In the genomic region with DNA sequence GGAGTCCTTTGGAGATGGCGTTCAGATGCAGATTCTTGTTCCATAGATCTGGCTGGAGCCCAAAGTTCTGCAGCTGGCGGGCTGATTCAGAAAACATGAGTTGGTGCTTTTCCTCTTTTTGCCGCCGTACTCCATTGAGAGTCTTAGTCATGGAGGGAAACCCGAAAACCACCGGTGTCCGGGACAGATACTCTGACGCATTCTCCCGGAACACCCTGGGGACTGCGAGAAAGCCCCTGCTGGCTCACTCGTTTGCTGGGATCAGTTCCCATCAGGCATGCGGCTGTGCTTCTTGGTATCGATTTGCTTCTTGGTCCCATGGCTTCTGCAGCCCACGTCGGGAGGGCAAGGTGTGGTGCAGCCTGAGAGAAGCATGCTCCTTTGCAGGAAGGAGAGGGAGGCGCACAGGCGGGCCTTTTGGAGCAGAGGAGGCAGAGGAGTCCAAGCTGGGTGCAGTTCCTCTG, we compare ENCODE assay signal across 9 cellular contexts. TPM values are rescaled to one million over a fixed set of nuclear protein-coding genes. Genes with fewer than 3 reads are reported as not detected.
A peak's percentile ranks its signal among the peaks of the same experiment; 100 is the strongest.
DNase-seq lines count a peak whose midpoint lies in the region; ATAC-seq and TF ChIP-seq lines count a peak whose summit lies in the region.
"Had no signal": no experiment of that assay in that cellular context is flagged by ENCODE, and none has a peak within 500 bp of the region (broad histone marks: within the 10 kb centered on the region; RNA-seq: fewer than 3 reads in every experiment).

No MANE protein-coding gene starts in this region.

- H3K4me3 Mint-ChIP-seq in activated CD4-positive, alpha-beta T cell treated with anti-CD3 and anti-CD28 coated beads, Interleukin-2, amount 10 ng/mL, durations not matched to agents 7 days and 5 days, result peak overlapping the region; percentile 34
- H3K4me3 Mint-ChIP-seq in osteocyte (ENCODE audit: unreplicated experiment) (no peak overlapping the region), Caco-2 (ENCODE audit: unreplicated experiment) (no peak overlapping the region)

- 31 to 43% (median 37%) methylated on average over 15 to 17 of the region's 17 CpGs for WGBS in heart left ventricle, 4 donors

- H3K9me3 ChIP-seq in heart left ventricle, result no peaks in the 10 kb centered on the region
- H3K9me3 ChIP-seq in Caco-2, result no peaks in the 10 kb centered on the region

- H3K27ac ChIP-seq in heart left ventricle, result peak overlapping the region in 9 of 12 donors; percentile 47 to 91 (median 62)

- BruUV-seq in Caco-2 (replicated peaks; lab: Mats Ljungman, UMichigan), result no TSS peak

- peak; percentile 60 to 89 (median 77) for ATAC-seq in heart left ventricle
- ATAC-seq in HG03135 (IDR thresholded peaks at IDR 0.05; ENCODE audit: unreplicated experiment), result no peak
- ATAC-seq: Panc1 had no signal

- H3K36me3 ChIP-seq in heart left ventricle (peaks cover 0 to 6% (median 3%) of the 10 kb centered on the region in 9 donors), Caco-2 (ENCODE audit: control insufficient read depth, insufficient read depth, low read length) (no peaks in the 10 kb centered on the region; the same call in 1 of the 2 replicates)

- H3K27me3 ChIP-seq in heart left ventricle, result no peaks in the 10 kb centered on the region
- H3K27me3 ChIP-seq in Caco-2 (replicated peaks; ENCODE audit: control insufficient read depth, insufficient read depth, low read length), result no peaks in the 10 kb centered on the region

- POLR2A ChIA-PET in activated CD4-positive, alpha-beta T cell treated with anti-CD3 and anti-CD28 coated beads, Interleukin-2, amount 10 ng/mL, durations not matched to agents 7 days and 5 days (lab: Charles Lee), result no interaction called here
- POLR2A ChIA-PET in Caco-2 (lab: Charles Lee), result no interaction called here

- DNase-seq in HCEC 1CT (peak; percentile 96), heart left ventricle (peak; percentile 70 to 84 (median 81)), osteocyte (ENCODE audit: extremely low spot score, unreplicated experiment) (no peak), Caco-2 (no peak), NOMO-1 (lab: John Stamatoyannopoulos, UW; ENCODE audit: unreplicated experiment in 2 of 2) (no peak)
- no peak for DNase-seq in activated CD4-positive, alpha-beta T cell treated with anti-CD3 and anti-CD28 coated beads, Interleukin-2, amount 10 ng/mL, durations not matched to agents 7 days and 5 days
- peak; percentile 4 for DNase-seq in stimulated activated CD4-positive, alpha-beta T cell treated with anti-CD3 and anti-CD28 coated beads, Interleukin-2, amount 100 ng/mL, for 4 hours (ENCODE audit: low read depth)

- H3K4me1 Mint-ChIP-seq in activated CD4-positive, alpha-beta T cell treated with anti-CD3 and anti-CD28 coated beads, Interleukin-2, amount 10 ng/mL, durations not matched to agents 7 days and 5 days, result peaks cover 90% of the 10 kb centered on the region
- H3K4me1 Mint-ChIP-seq in osteocyte (ENCODE audit: unreplicated experiment), result peaks cover 15% of the 10 kb centered on the region
- H3K4me1 Mint-ChIP-seq in Caco-2 (ENCODE audit: low read depth, unreplicated experiment), result peaks cover 38% of the 10 kb centered on the region

- H3K9me3 Mint-ChIP-seq in activated CD4-positive, alpha-beta T cell treated with anti-CD3 and anti-CD28 coated beads, Interleukin-2, amount 10 ng/mL, durations not matched to agents 7 days and 5 days, result no peaks in the 10 kb centered on the region
- no peaks in the 10 kb centered on the region for H3K9me3 Mint-ChIP-seq in osteocyte (ENCODE audit: unreplicated experiment)
- H3K9me3 Mint-ChIP-seq in Caco-2 (ENCODE audit: unreplicated experiment), result no peaks in the 10 kb centered on the region

- no peaks in the 10 kb centered on the region for H3K27me3 Mint-ChIP-seq in activated CD4-positive, alpha-beta T cell treated with anti-CD3 and anti-CD28 coated beads, Interleukin-2, amount 10 ng/mL, durations not matched to agents 7 days and 5 days
- no peaks in the 10 kb centered on the region for H3K27me3 Mint-ChIP-seq in osteocyte (ENCODE audit: unreplicated experiment)
- no peaks in the 10 kb centered on the region for H3K27me3 Mint-ChIP-seq in Caco-2 (ENCODE audit: insufficient read depth, unreplicated experiment)

- peaks cover 36% of the 10 kb centered on the region for H3K36me3 Mint-ChIP-seq in activated CD4-positive, alpha-beta T cell treated with anti-CD3 and anti-CD28 coated beads, Interleukin-2, amount 10 ng/mL, durations not matched to agents 7 days and 5 days (ENCODE audit: low read depth)
- H3K36me3 Mint-ChIP-seq in osteocyte (ENCODE audit: unreplicated experiment) (no peaks in the 10 kb centered on the region), Caco-2 (ENCODE audit: insufficient read depth, unreplicated experiment) (peaks cover 43% of the 10 kb centered on the region)

- intact Hi-C loops in heart left ventricle (cut with DNase I) (no loop called here), Caco-2 (cut with micrococcal nuclease; ENCODE audit: unreplicated experiment) (no loop called here)

- no peak for TF ChIP-seq POLR2A in heart left ventricle (IDR thresholded peaks at IDR 0.05)

- H3K4me1 ChIP-seq in heart left ventricle, result peaks cover 4 to 89% (median 36%) of the 10 kb centered on the region in 12 donors
- H3K4me1 ChIP-seq in Caco-2, result peaks cover 17% of the 10 kb centered on the region

- TF ChIP-seq CTCF in heart left ventricle (IDR thresholded peaks at IDR 0.05) (no peak), osteocyte (IDR thresholded peaks at IDR 0.05) (no peak), Caco-2 (IDR thresholded peaks at IDR 0.05; ENCODE audit: insufficient read depth in 1 of 2, low read depth in 1 of 2, low read length in 1 of 2, severe bottlenecking in 1 of 2, unreplicated experiment in 1 of 2) (no peak)

- H3K4me3 ChIP-seq in heart left ventricle (peak overlapping the region in 6 of 12 donors; percentile 6 to 27 (median 8)), Caco-2 (ENCODE audit: low read depth, low read length) (no peak overlapping the region)

- peak overlapping the region; percentile 83 for H3K27ac Mint-ChIP-seq in activated CD4-positive, alpha-beta T cell treated with anti-CD3 and anti-CD28 coated beads, Interleukin-2, amount 10 ng/mL, durations not matched to agents 7 days and 5 days
- no peak overlapping the region for H3K27ac Mint-ChIP-seq in osteocyte (ENCODE audit: unreplicated experiment)
- H3K27ac Mint-ChIP-seq in Caco-2 (ENCODE audit: unreplicated experiment), result no peak overlapping the region

- CTCF ChIA-PET in activated CD4-positive, alpha-beta T cell treated with anti-CD3 and anti-CD28 coated beads, Interleukin-2, amount 10 ng/mL, durations not matched to agents 7 days and 5 days (lab: Charles Lee), result interaction anchor here (1.7 to 3.1 kb wide), 8 partner anchors 9 to 238 kb away, joined by 4 to 29 read pairs (median 13); partner anchors contain the start of gene PFKFB3
- CTCF ChIA-PET in Caco-2 (lab: Charles Lee), result no interaction called here

RNA-seq across cellular contexts. Expression of gene PFKFB3, which starts 30.8 kb away (rescaled TPM):
- total RNA-seq in activated CD4-positive, alpha-beta T cell treated with anti-CD3 and anti-CD28 coated beads, Interleukin-2, amount 10 ng/mL, durations not matched to agents 7 days and 5 days, result 10 to 100 TPM; 77.1 to 82.2 TPM
- 10 to 100 TPM in 7 of 9 donors, 1 to 10 TPM in 2; 8.4 to 53.1 (median 15.1) TPM for total RNA-seq in heart left ventricle
- 10 to 100 TPM in 1 of 2 donors, 1 to 10 TPM in 1; 6.2 to 11.9 TPM for polyA plus RNA-seq in heart left ventricle
- total RNA-seq in osteocyte, result 34.2 and 37.9 TPM in 2 replicates
- total RNA-seq in Caco-2 (2022), result 33.0 and 35.4 TPM in 2 replicates

Comparison
In these comparisons a context has a peak if more than half of its experiments do, and no peak if none do; other contexts are left out.
1. DNase-seq: peak in HCEC 1CT (single experiment), heart left ventricle (5 of 5) and stimulated activated CD4-positive, alpha-beta T cell treated with anti-CD3 and anti-CD28 coated beads, Interleukin-2, amount 100 ng/mL, for 4 hours (single experiment); none in activated CD4-positive, alpha-beta T cell treated with anti-CD3 and anti-CD28 coated beads, Interleukin-2, amount 10 ng/mL, durations not matched to agents 7 days and 5 days (single experiment), osteocyte (single experiment), Caco-2 (0 of 2) and NOMO-1 (0 of 2).